ENCODE assay signal across 8 cellular contexts in genomic region chr12:66352197-66352596, GRCh38. TPM values are rescaled to one million over a fixed set of nuclear protein-coding genes. Genes with fewer than 3 reads are reported as not detected.
DNase-seq lines count a peak whose midpoint lies in the region; ATAC-seq and TF ChIP-seq lines count a peak whose summit lies in the region.

No MANE protein-coding gene starts in this region.

- peak in 7 of 9 donors; percentile 30 to 51 (median 32) for TF ChIP-seq CTCF in heart right ventricle (IDR thresholded peaks at IDR 0.05)

- peak in 2 of 8 donors; percentile 48 to 67 for ATAC-seq in heart right ventricle
- ATAC-seq in left cardiac atrium: no peak
- ATAC-seq in GM19035 (IDR thresholded peaks at IDR 0.05; ENCODE audit: unreplicated experiment): no peak
- no peak for ATAC-seq in HG02763 (IDR thresholded peaks at IDR 0.05; ENCODE audit: unreplicated experiment)

- H3K27me3 ChIP-seq in heart right ventricle: no peaks in the 10 kb centered on the region

- H3K27ac ChIP-seq in heart right ventricle: no peak overlapping the region

- DNase-seq in heart right ventricle: peak; percentile 8 to 17
- no peak for DNase-seq in left cardiac atrium
- DNase-seq in NCI-H510A treated with DMSO at 0.1 percent for 48 hours (lab: John Stamatoyannopoulos, UW): peak; percentile 7
- DNase-seq in erythroblast (lab: John Stamatoyannopoulos, UW): peak; percentile 32 to 35
- DNase-seq in renal cortical epithelial cell (ENCODE audit: low read depth): peak; percentile 29
- no peak for DNase-seq in cortex of kidney (lab: John Stamatoyannopoulos, UW)

- peaks cover 0 to 11% (median 0%) of the 10 kb centered on the region in 9 donors for H3K36me3 ChIP-seq in heart right ventricle

- intact Hi-C loops in heart right ventricle (cut with DNase I): loop anchor here in 1 of 10 donors (5.0 kb wide), 1 partner anchor 345 kb away; no protein-coding TSS in a partner anchor
- intact Hi-C loops in left cardiac atrium (cut with DNase I): no loop called here

- no peaks in the 10 kb centered on the region for H3K9me3 ChIP-seq in heart right ventricle

- H3K4me3 ChIP-seq in heart right ventricle: no peak overlapping the region

- 78 to 80% methylated on average over 9 of the region's 9 CpGs for WGBS in heart right ventricle, 2 donors

- TF ChIP-seq POLR2A in erythroblast (IDR thresholded peaks at IDR 0.05; ENCODE audit: low read length): no peak

- H3K4me1 ChIP-seq in heart right ventricle: no peaks in the 10 kb centered on the region

RNA-seq across cellular contexts. Expression of gene HELB, which starts 49.9 kb away (rescaled TPM):
- total RNA-seq in heart right ventricle (1 to 10 TPM in 5 of 10 donors, under 1 TPM in 5; 0.47 to 3.6 (median 1.2) TPM), left cardiac atrium (1 to 10 TPM; 1.4 to 2.2 TPM), renal cortical epithelial cell (4.5 and 8.9 TPM in 2 replicates)
- under 1 TPM; 0.16 to 0.59 TPM for polyA plus RNA-seq in heart right ventricle

Comparison
In these comparisons a context has a peak if more than half of its experiments do, and no peak if none do; other contexts are left out.
1. DNase-seq: peak in heart right ventricle (2 of 2), NCI-H510A treated with DMSO at 0.1 percent for 48 hours (single experiment), erythroblast (2 of 2) and renal cortical epithelial cell (single experiment); none in left cardiac atrium (single experiment) and cortex of kidney (single experiment).